24 cellular contexts compared by ENCODE assay signal in the genomic region with DNA sequence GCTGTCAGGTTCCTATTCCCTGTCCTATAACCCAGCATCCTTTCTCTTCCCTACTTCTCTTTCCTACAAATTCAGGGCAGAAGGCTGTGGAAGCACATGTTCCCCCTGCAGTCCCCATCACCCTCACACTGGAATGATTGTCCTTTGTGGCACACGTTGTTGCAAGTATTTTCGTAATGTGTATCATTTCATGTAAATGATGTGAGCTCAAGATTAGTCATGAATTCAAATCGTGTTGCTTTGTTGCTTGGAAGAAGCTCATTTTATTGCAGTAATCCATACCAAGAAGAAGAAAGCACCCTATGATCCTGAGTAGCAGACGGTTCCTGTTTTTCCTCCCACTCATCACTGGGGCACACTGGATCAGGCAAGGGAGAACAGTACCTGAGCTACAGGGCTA.
"Had no signal": no experiment of that assay in that cellular context is flagged by ENCODE, and none has a peak within 500 bp of the region (broad histone marks: within the 10 kb centered on the region; RNA-seq: fewer than 3 reads in every experiment).

No MANE protein-coding gene starts in this region.

- H3K9me3 ChIP-seq: left ventricle myocardium inferior, ovary, prostate gland, tibial artery had no signal

- ATAC-seq: activated CD8-positive, alpha-beta memory T cell treated with anti-CD3 and anti-CD28 coated beads, Interleukin-2, amount 10 ng/mL, durations not matched to agents 7 days and 5 days; activated CD8-positive, alpha-beta T cell treated with anti-CD3 and anti-CD28 coated beads for 36 hours; natural killer cell treated with Interleukin-12 subunit alpha and Interleukin-12 subunit beta and Interleukin-15 and Interleukin-18, amount 100 ng/mL, for 72 hours; stimulated activated naive CD8-positive, alpha-beta T cell treated with anti-CD3 and anti-CD28 coated beads, Interleukin-15, Interleukin-2, amounts not matched to agents 100 U/mL and 50 U/mL, for 24 hours had no signal

- H3K4me3 ChIP-seq: left ventricle myocardium inferior, ovary, prostate gland, spleen, tibial artery had no signal

- H3K36me3 Mint-ChIP-seq: activated CD8-positive, alpha-beta memory T cell treated with anti-CD3 and anti-CD28 coated beads, Interleukin-2, amount 10 ng/mL, durations not matched to agents 7 days and 5 days; activated naive CD4-positive, alpha-beta T cell treated with anti-CD3 and anti-CD28 coated beads, Interleukin-2, amount 10 ng/mL, durations not matched to agents 7 days and 5 days; mesothelial cell of epicardium; natural killer cell treated with Interleukin-12 subunit alpha and Interleukin-12 subunit beta and Interleukin-15 and Interleukin-18, amount 100 ng/mL, for 72 hours had no signal

- H3K27me3 Mint-ChIP-seq: natural killer cell treated with Interleukin-12 subunit alpha and Interleukin-12 subunit beta and Interleukin-15 and Interleukin-18, amount 100 ng/mL, for 72 hours had no signal

- H3K27ac ChIP-seq: epithelial cell of prostate, left ventricle myocardium inferior, ovary, prostate gland, spleen, tibial artery, WERI-Rb-1 had no signal

- H3K4me1 Mint-ChIP-seq: activated CD4-positive, alpha-beta T cell treated with anti-CD3 and anti-CD28 coated beads, Interleukin-2, amount 10 ng/mL, durations not matched to agents 7 days and 5 days; activated CD8-positive, alpha-beta memory T cell treated with anti-CD3 and anti-CD28 coated beads, Interleukin-2, amount 10 ng/mL, durations not matched to agents 7 days and 5 days; activated naive CD4-positive, alpha-beta T cell treated with anti-CD3 and anti-CD28 coated beads, Interleukin-2, amount 10 ng/mL, durations not matched to agents 7 days and 5 days; mesothelial cell of epicardium had no signal

- FAIRE-seq: colon had no signal

- H3K4me3 Mint-ChIP-seq: activated CD4-positive, alpha-beta T cell treated with anti-CD3 and anti-CD28 coated beads, Interleukin-2, amount 10 ng/mL, durations not matched to agents 7 days and 5 days; activated CD8-positive, alpha-beta memory T cell treated with anti-CD3 and anti-CD28 coated beads, Interleukin-2, amount 10 ng/mL, durations not matched to agents 7 days and 5 days; activated CD8-positive, alpha-beta T cell treated with anti-CD3 and anti-CD28 coated beads for 36 hours; activated naive CD4-positive, alpha-beta T cell treated with anti-CD3 and anti-CD28 coated beads, Interleukin-2, amount 10 ng/mL, durations not matched to agents 7 days and 5 days; brain; immature natural killer cell; mesothelial cell of epicardium; natural killer cell treated with Interleukin-12 subunit alpha and Interleukin-12 subunit beta and Interleukin-15 and Interleukin-18, amount 100 ng/mL, for 72 hours had no signal

- H3K9me3 Mint-ChIP-seq: activated CD4-positive, alpha-beta T cell treated with anti-CD3 and anti-CD28 coated beads, Interleukin-2, amount 10 ng/mL, durations not matched to agents 7 days and 5 days; activated CD8-positive, alpha-beta T cell treated with anti-CD3 and anti-CD28 coated beads for 36 hours; activated naive CD4-positive, alpha-beta T cell treated with anti-CD3 and anti-CD28 coated beads, Interleukin-2, amount 10 ng/mL, durations not matched to agents 7 days and 5 days; brain; immature natural killer cell; natural killer cell treated with Interleukin-12 subunit alpha and Interleukin-12 subunit beta and Interleukin-15 and Interleukin-18, amount 100 ng/mL, for 72 hours had no signal

- H3K4me1 ChIP-seq: prostate gland, spleen, tibial artery had no signal

- H3K36me3 ChIP-seq: left ventricle myocardium inferior, ovary, prostate gland, spleen, tibial artery, WERI-Rb-1 had no signal

- H3K27me3 ChIP-seq: ovary, tibial artery had no signal

- DNase-seq: activated CD4-positive, alpha-beta T cell treated with anti-CD3 and anti-CD28 coated beads, Interleukin-2, amount 10 ng/mL, durations not matched to agents 7 days and 5 days; activated CD4-positive, CD25-positive, alpha-beta regulatory T cell treated with anti-CD3 and anti-CD28 coated beads, Interleukin-2, amount 50 U/mL, for 72 hours; activated CD8-positive, alpha-beta memory T cell treated with anti-CD3 and anti-CD28 coated beads, Interleukin-2, amount 10 ng/mL, durations not matched to agents 7 days and 5 days; activated CD8-positive, alpha-beta T cell treated with anti-CD3 and anti-CD28 coated beads for 36 hours; activated effector memory CD4-positive, alpha-beta T cell treated with anti-CD3 and anti-CD28 coated beads, Interleukin-2, amount 50 U/mL, for 16 hours; activated naive CD4-positive, alpha-beta T cell treated with anti-CD3 and anti-CD28 coated beads, Interleukin-2, amount 10 ng/mL, durations not matched to agents 7 days and 5 days; activated T-cell treated with anti-CD3 and anti-CD28 coated beads for 4 hours; amygdala; central memory CD4-positive, alpha-beta T cell; immature natural killer cell; kidney glomerular epithelial cell; left ventricle myocardium inferior; ovary; spleen; stimulated activated CD4-positive, alpha-beta T cell treated with anti-CD3 and anti-CD28 coated beads, Interleukin-4, amount 100 ng/mL, for 24 hours; stimulated activated naive CD8-positive, alpha-beta T cell treated with anti-CD3 and anti-CD28 coated beads, Interleukin-15, Interleukin-2, amounts not matched to agents 100 U/mL and 50 U/mL, for 24 hours; tibial artery; WERI-Rb-1 had no signal

- H3K27ac Mint-ChIP-seq: activated CD4-positive, alpha-beta T cell treated with anti-CD3 and anti-CD28 coated beads, Interleukin-2, amount 10 ng/mL, durations not matched to agents 7 days and 5 days; activated CD8-positive, alpha-beta memory T cell treated with anti-CD3 and anti-CD28 coated beads, Interleukin-2, amount 10 ng/mL, durations not matched to agents 7 days and 5 days; activated CD8-positive, alpha-beta T cell treated with anti-CD3 and anti-CD28 coated beads for 36 hours; activated naive CD4-positive, alpha-beta T cell treated with anti-CD3 and anti-CD28 coated beads, Interleukin-2, amount 10 ng/mL, durations not matched to agents 7 days and 5 days; immature natural killer cell; mesothelial cell of epicardium; natural killer cell treated with Interleukin-12 subunit alpha and Interleukin-12 subunit beta and Interleukin-15 and Interleukin-18, amount 100 ng/mL, for 72 hours had no signal
